2 cellular contexts compared by ENCODE assay signal in genomic region chr19:1156305-1156801, GRCh38.
TF ChIP-seq lines count a peak whose summit lies in the region.

No MANE protein-coding gene starts in this region.

TF ChIP-seq in liver, 16 proteins besides CTCF, POLR2A, EP300 and RAD21:
- TF ChIP-seq HNF4G (IDR thresholded peaks at IDR 0.05) (no peak), YY1 (IDR thresholded peaks at IDR 0.05) (no peak), ZBTB33 (IDR thresholded peaks at IDR 0.05) (no peak), MAX (IDR thresholded peaks at IDR 0.05) (no peak), ATF3 (IDR thresholded peaks at IDR 0.05) (no peak), GABPA (IDR thresholded peaks at IDR 0.05 in 1 of 2, conservative IDR thresholded peaks at IDR 0.05 in 1 of 2) (no peak), HNF4A (conservative IDR thresholded peaks at IDR 0.05) (no peak), REST (IDR thresholded peaks at IDR 0.05) (no peak), FOXA1 (IDR thresholded peaks at IDR 0.05) (no peak), RXRA (IDR thresholded peaks at IDR 0.05) (no peak)

TF ChIP-seq in HepG2, 621 proteins besides CTCF, POLR2A, EP300 and RAD21:
- TF ChIP-seq EED (CRISPR knock-in tag; IDR thresholded peaks at IDR 0.05) (no peak), ZNF446 (CRISPR knock-in tag; IDR thresholded peaks at IDR 0.05) (no peak)
